ENCODE assay signal across 16 cellular contexts in genomic region chr5:62585751-62586150, GRCh38. TPM values are rescaled to one million over a fixed set of nuclear protein-coding genes. Genes with fewer than 3 reads are reported as not detected.
A peak's percentile ranks its signal among the peaks of the same experiment; 100 is the strongest.
DNase-seq lines count a peak whose midpoint lies in the region; ATAC-seq and TF ChIP-seq lines count a peak whose summit lies in the region.
"Had no signal": no experiment of that assay in that cellular context is flagged by ENCODE, and none has a peak within 500 bp of the region (broad histone marks: within the 10 kb centered on the region; RNA-seq: fewer than 3 reads in every experiment).

No MANE protein-coding gene starts in this region.

- H3K27ac ChIP-seq in vagina: no peak overlapping the region
- H3K27ac ChIP-seq: right atrium auricular region had no signal

- TF ChIP-seq POLR2A in vagina (IDR thresholded peaks at IDR 0.05): no peak

- H3K36me3 Mint-ChIP-seq in T-helper 2 cell treated with Interferon-gamma antibody and Interleukin-4, amounts not matched to agents 5 μg/mL and 100 μg/mL, for 36 hours (ENCODE audit: low read depth): peaks cover 6% of the 10 kb centered on the region
- peaks cover 5 to 26% (median 12%) of the 10 kb centered on the region in 3 donors for H3K36me3 Mint-ChIP-seq in naive thymus-derived CD8-positive, alpha-beta T cell
- H3K36me3 Mint-ChIP-seq: stimulated activated effector memory CD8-positive, alpha-beta T cell treated with anti-CD3 and anti-CD28 coated beads, Interleukin-12 subunit alpha, Interleukin-12 subunit beta, amount 100 ng/mL, for 72 hours had no signal

- H3K36me3 ChIP-seq in adipocyte (ENCODE audit: control insufficient read depth, insufficient read depth, low read length, severe bottlenecking) (peaks cover 2% of the 10 kb centered on the region), vagina (no peaks in the 10 kb centered on the region)
- H3K36me3 ChIP-seq: right atrium auricular region had no signal

- H3K9me3 Mint-ChIP-seq in T-helper 2 cell treated with Interferon-gamma antibody and Interleukin-4, amounts not matched to agents 5 μg/mL and 100 μg/mL, for 36 hours: no peaks in the 10 kb centered on the region
- H3K9me3 Mint-ChIP-seq in naive thymus-derived CD8-positive, alpha-beta T cell: no peaks in the 10 kb centered on the region
- H3K9me3 Mint-ChIP-seq: stimulated activated effector memory CD8-positive, alpha-beta T cell treated with anti-CD3 and anti-CD28 coated beads, Interleukin-12 subunit alpha, Interleukin-12 subunit beta, amount 100 ng/mL, for 72 hours had no signal

- no peaks in the 10 kb centered on the region for H3K27me3 Mint-ChIP-seq in T-helper 2 cell treated with Interferon-gamma antibody and Interleukin-4, amounts not matched to agents 5 μg/mL and 100 μg/mL, for 36 hours (ENCODE audit: low read depth)
- H3K27me3 Mint-ChIP-seq in naive thymus-derived CD8-positive, alpha-beta T cell: no peaks in the 10 kb centered on the region

- no peak for DNase-seq in T-helper 2 cell treated with Interferon-gamma antibody and Interleukin-4, amounts not matched to agents 5 μg/mL and 100 μg/mL, for 36 hours (ENCODE audit: low spot score)
- DNase-seq in T-helper 2 cell (no peak), MV-4-11 (lab: John Stamatoyannopoulos, UW) (peak; percentile 57), adipocyte (ENCODE audit: low read depth) (peak; percentile 12), vagina (ENCODE audit: extremely low spot score in 2 of 2) (no peak), cardiac septum (ENCODE audit: low spot score) (no peak)
- DNase-seq in naive thymus-derived CD8-positive, alpha-beta T cell: no peak
- DNase-seq: activated gamma-delta T cell treated with Interleukin-2 at 50 U/mL for 16 hours; C1 segment of cervical spinal cord; DMS153; NCI-H187; NCI-H345; stimulated activated CD4-positive, alpha-beta T cell treated with anti-CD3 and anti-CD28 coated beads, Interleukin-15, amount 100 ng/mL, for 24 hours had no signal

- no peak overlapping the region for H3K9ac ChIP-seq in adipocyte (ENCODE audit: low read length)

- intact Hi-C loops in vagina (cut with DNase I): no loop called here
- intact Hi-C loops in cardiac septum (cut with DNase I): no loop called here

- H3K27me3 ChIP-seq in adipocyte (replicated peaks; ENCODE audit: control insufficient read depth, insufficient read depth, low read length) (no peaks in the 10 kb centered on the region), vagina (no peaks in the 10 kb centered on the region)
- H3K27me3 ChIP-seq: right atrium auricular region had no signal

- H3K9me3 ChIP-seq in adipocyte (ENCODE audit: control insufficient read depth, low read length) (no peaks in the 10 kb centered on the region), vagina (no peaks in the 10 kb centered on the region)
- H3K9me3 ChIP-seq: right atrium auricular region had no signal

- peak overlapping the region; percentile 9 for H3K4me3 Mint-ChIP-seq in T-helper 2 cell treated with Interferon-gamma antibody and Interleukin-4, amounts not matched to agents 5 μg/mL and 100 μg/mL, for 36 hours
- no peak overlapping the region for H3K4me3 Mint-ChIP-seq in naive thymus-derived CD8-positive, alpha-beta T cell
- H3K4me3 Mint-ChIP-seq: stimulated activated effector memory CD8-positive, alpha-beta T cell treated with anti-CD3 and anti-CD28 coated beads, Interleukin-12 subunit alpha, Interleukin-12 subunit beta, amount 100 ng/mL, for 72 hours had no signal

- ATAC-seq in naive thymus-derived CD8-positive, alpha-beta T cell: no peak
- no peak for ATAC-seq in HG03460 (IDR thresholded peaks at IDR 0.05; ENCODE audit: unreplicated experiment)
- ATAC-seq: stimulated activated effector memory CD8-positive, alpha-beta T cell treated with anti-CD3 and anti-CD28 coated beads, Interleukin-12 subunit alpha, Interleukin-12 subunit beta, amount 100 ng/mL, for 72 hours had no signal

- POLR2A ChIA-PET in naive thymus-derived CD8-positive, alpha-beta T cell (lab: Charles Lee): no interaction called here

- H3K4me3 ChIP-seq in adipocyte (ENCODE audit: low read length) (no peak overlapping the region), vagina (no peak overlapping the region)
- H3K4me3 ChIP-seq: right atrium auricular region had no signal

- H3K27ac Mint-ChIP-seq in T-helper 2 cell treated with Interferon-gamma antibody and Interleukin-4, amounts not matched to agents 5 μg/mL and 100 μg/mL, for 36 hours: peak overlapping the region; percentile 8
- peak overlapping the region in 8 of 10 donors; percentile 0 to 56 (median 34) for H3K27ac Mint-ChIP-seq in naive thymus-derived CD8-positive, alpha-beta T cell
- H3K27ac Mint-ChIP-seq: stimulated activated effector memory CD8-positive, alpha-beta T cell treated with anti-CD3 and anti-CD28 coated beads, Interleukin-12 subunit alpha, Interleukin-12 subunit beta, amount 100 ng/mL, for 72 hours had no signal

- TF ChIP-seq CTCF in vagina (IDR thresholded peaks at IDR 0.05): no peak

- peaks cover 20% of the 10 kb centered on the region for H3K4me1 ChIP-seq in adipocyte (ENCODE audit: control insufficient read depth, insufficient read depth, low read length)
- no peaks in the 10 kb centered on the region for H3K4me1 ChIP-seq in vagina
- H3K4me1 ChIP-seq: right atrium auricular region had no signal

- H3K4me1 Mint-ChIP-seq in T-helper 2 cell treated with Interferon-gamma antibody and Interleukin-4, amounts not matched to agents 5 μg/mL and 100 μg/mL, for 36 hours (ENCODE audit: low read depth): peaks cover 24% of the 10 kb centered on the region
- H3K4me1 Mint-ChIP-seq in naive thymus-derived CD8-positive, alpha-beta T cell: peaks cover 22 to 32% (median 26%) of the 10 kb centered on the region in 4 donors

RNA-seq across cellular contexts. Expression of gene LRRC70, which starts 7.1 kb away (rescaled TPM):
- 1 to 10 TPM; 1.1 to 1.2 TPM for total RNA-seq in naive thymus-derived CD8-positive, alpha-beta T cell
- polyA plus RNA-seq in naive thymus-derived CD8-positive, alpha-beta T cell: 1 to 10 TPM in 1 of 3 donors, under 1 TPM in 2; 0.08 to 1.4 (median 0.60) TPM
- 9.6 TPM for total RNA-seq in vagina
- 2.2 TPM for total RNA-seq in cardiac septum

Comparison
In these comparisons a context has a peak if more than half of its experiments do, and no peak if none do; other contexts are left out.
1. DNase-seq: peak in MV-4-11 (single experiment) and adipocyte (single experiment); none in T-helper 2 cell treated with Interferon-gamma antibody and Interleukin-4, amounts not matched to agents 5 μg/mL and 100 μg/mL, for 36 hours (single experiment), T-helper 2 cell (0 of 5), naive thymus-derived CD8-positive, alpha-beta T cell (0 of 10), vagina (0 of 2) and cardiac septum (single experiment).